41 cellular contexts compared by ENCODE assay signal in the genomic region with DNA sequence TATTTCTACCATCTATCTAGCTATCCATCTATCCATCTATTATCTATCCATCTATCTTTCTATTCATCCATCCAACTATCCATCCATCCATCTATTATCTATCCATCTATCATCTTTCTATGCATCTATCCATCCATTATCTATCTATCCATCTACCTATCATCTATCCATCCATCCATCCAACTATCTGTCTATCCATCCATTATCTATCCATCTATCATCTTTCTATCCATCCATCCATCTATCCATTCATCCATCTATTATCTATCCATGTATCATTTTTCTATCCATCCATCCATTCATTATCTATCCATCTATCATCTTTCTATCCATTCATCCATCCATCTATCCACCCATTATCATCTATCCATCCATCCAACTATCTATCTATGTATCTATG. TPM values are rescaled to one million over a fixed set of nuclear protein-coding genes. Genes with fewer than 3 reads are reported as not detected.
DNase-seq lines count a peak whose midpoint lies in the region; ATAC-seq, FAIRE-seq and TF ChIP-seq lines count a peak whose summit lies in the region.
"Had no signal": no experiment of that assay in that cellular context is flagged by ENCODE, and none has a peak within 500 bp of the region (broad histone marks: within the 10 kb centered on the region; RNA-seq: fewer than 3 reads in every experiment).

No MANE protein-coding gene starts in this region.

- peaks cover 1 to 11% (median 8%) of the 10 kb centered on the region in 3 donors for H3K27me3 Mint-ChIP-seq in CD14-positive monocyte (ENCODE audit: low read depth in 3 of 3)

- H2BK120ac ChIP-seq in H1 (replicated peaks; ENCODE audit: low read depth, low read length) = no peak overlapping the region

- peaks cover 5% of the 10 kb centered on the region; the same call in 1 of the 2 replicates for H3K23me2 ChIP-seq in H1 (ENCODE audit: low read depth, low read length)

- POLR2A ChIA-PET in HEK293 (lab: Yijun Ruan, JAX) = no interaction called here
- POLR2A ChIA-PET in H1 (lab: Charles Lee; ENCODE audit: partially characterized antibody) = no interaction called here

- TF ChIP-seq CTCF in CD14-positive monocyte (IDR thresholded peaks at IDR 0.05) (peak; percentile 18), D721Med (IDR thresholded peaks at IDR 0.05; ENCODE audit: insufficient read depth, missing control alignments) (no peak), HEK293 (tag by site-specific recombination; IDR thresholded peaks at IDR 0.05) (no peak), H1 (IDR thresholded peaks at IDR 0.05; ENCODE audit: control extremely low read depth in 1 of 3, insufficient read depth in 1 of 3, low read depth in 1 of 3, low read length in 3 of 3) (no peak), tibial artery (IDR thresholded peaks at IDR 0.05) (no peak)

- H3K18ac ChIP-seq in H1 (ENCODE audit: extremely low read depth, low read length) = no peak overlapping the region

- H3K4me1 Mint-ChIP-seq in CD14-positive monocyte = peaks cover 16% of the 10 kb centered on the region
- H3K4me1 Mint-ChIP-seq: CD4-positive, CD25-positive, alpha-beta regulatory T cell; CD8-positive, alpha-beta memory T cell had no signal

- H3K27ac Mint-ChIP-seq in CD14-positive monocyte = no peak overlapping the region
- H3K27ac Mint-ChIP-seq: B cell; CD4-positive, alpha-beta memory T cell; CD4-positive, alpha-beta T cell; CD4-positive, CD25-positive, alpha-beta regulatory T cell; CD8-positive, alpha-beta memory T cell; CD8-positive, alpha-beta T cell had no signal

- no peak overlapping the region for H3K4me3 ChIP-seq in HEK293 (ENCODE audit: low read depth, low read length)
- no peak overlapping the region for H3K4me3 ChIP-seq in H1 (ENCODE audit: extremely low read depth in 1 of 4, insufficient read depth in 2 of 4, low read depth in 3 of 4, low read length in 4 of 4)
- no peak overlapping the region for H3K4me3 ChIP-seq in tibial artery
- H3K4me3 ChIP-seq: A549; BLaER1; BLaER1 treated with 17β-estradiol and CSF1 and Interleukin-3, amounts not matched to agents 10 nM and 100 nM had no signal

- DNase-seq in CD14-positive monocyte (ENCODE audit: low spot score) (no peak), D721Med (ENCODE audit: insufficient read length, low spot score) (no peak), H1 (ENCODE audit: low read depth in 1 of 2, low spot score in 2 of 2) (no peak), tibial artery (no peak)
- DNase-seq: 8988T; ACHN; AML-193; BE2C; C1 segment of cervical spinal cord; Caco-2; Calu3; CD4-positive, alpha-beta memory T cell; CD4-positive, alpha-beta T cell; CD4-positive, CD25-positive, alpha-beta regulatory T cell; CD8-positive, alpha-beta memory T cell; CD8-positive, alpha-beta T cell; COR-L47; DMS 273 treated with DMSO at 0.1 percent for 48 hours; DMS153; DMS53; DMS79; DMS79 treated with DMSO at 0.1 percent for 48 hours; DND-41; EL had no signal

- H3K4ac ChIP-seq in H1 (replicated peaks; ENCODE audit: insufficient read length, low read depth, low read length) = no peak overlapping the region

- FAIRE-seq in D721Med (lab: Jason Lieb, UNC) = peak; percentile 96
- no peak for FAIRE-seq in H1 (lab: Jason Lieb, UNC)
- FAIRE-seq: A204.1, A549 had no signal

- H3K56ac ChIP-seq in H1 (replicated peaks; ENCODE audit: insufficient read length, low read depth, low read length) = peak overlapping the region; percentile 33

- H3K79me2 ChIP-seq in H1 (ENCODE audit: control insufficient read depth in 1 of 2, insufficient read depth in 2 of 2, low read length in 2 of 2) = no peaks in the 10 kb centered on the region

- CTCF ChIA-PET in HEK293 (lab: Yijun Ruan, JAX) = no interaction called here
- CTCF ChIA-PET in H1 (lab: Charles Lee; ENCODE audit: partially characterized antibody) = interaction anchor here (2.2 kb wide), 1 partner anchor 10 kb away, joined by 5 read pairs; no protein-coding TSS in a partner anchor

- intact Hi-C loops in CD14-positive monocyte (cut with micrococcal nuclease) (no loop called here), tibial artery (cut with DNase I; ENCODE audit: low total_unique reads) (no loop called here)

- no peak overlapping the region for H3K4me2 ChIP-seq in H1 (ENCODE audit: insufficient read depth in 1 of 2, low read depth in 2 of 2, low read length in 2 of 2)
- H3K4me2 ChIP-seq: A549; BLaER1; BLaER1 treated with 17β-estradiol and CSF1 and Interleukin-3, amounts not matched to agents 10 nM and 100 nM had no signal

- no peak for TF ChIP-seq EP300 in H1 (IDR thresholded peaks at IDR 0.05; ENCODE audit: borderline replicate concordance in 1 of 2, low read depth in 2 of 2, low read length in 2 of 2)

- H2BK20ac ChIP-seq in H1 (ENCODE audit: low read length) = no peak overlapping the region

- H3K79me1 ChIP-seq in H1 (ENCODE audit: low read depth, low read length) = no peaks in the 10 kb centered on the region

- H3K4me1 ChIP-seq in HEK293 (ENCODE audit: control insufficient read depth, insufficient read depth, low read length) = no peaks in the 10 kb centered on the region
- no peaks in the 10 kb centered on the region for H3K4me1 ChIP-seq in H1 (replicated peaks in 1 of 4; ENCODE audit: control insufficient read depth in 3 of 4, insufficient read depth in 4 of 4, low read length in 3 of 4)
- no peaks in the 10 kb centered on the region for H3K4me1 ChIP-seq in tibial artery
- H3K4me1 ChIP-seq: A549, BE2C, BLaER1, Caco-2 had no signal

- no peak overlapping the region for H4K91ac ChIP-seq in H1 (replicated peaks; ENCODE audit: insufficient read length, low read length)

- H4K5ac ChIP-seq in H1 (ENCODE audit: insufficient read length, low read depth, low read length) = no peak overlapping the region

- no peak overlapping the region for H2BK12ac ChIP-seq in H1 (ENCODE audit: low read depth, low read length)

- no peak overlapping the region for H3K27ac ChIP-seq in HEK293 (ENCODE audit: extremely low read depth, low read depth, low read length)
- H3K27ac ChIP-seq in H1 (ENCODE audit: low read depth, low read length) = no peak overlapping the region
- no peak overlapping the region for H3K27ac ChIP-seq in tibial artery
- H3K27ac ChIP-seq: 22Rv1; A549; BLaER1; BLaER1 treated with 17β-estradiol and CSF1 and Interleukin-3, amounts not matched to agents 10 nM and 100 nM; C4-2B had no signal

- no peak overlapping the region for H3K4me3 Mint-ChIP-seq in CD14-positive monocyte
- H3K4me3 Mint-ChIP-seq: B cell; CD4-positive, alpha-beta memory T cell; CD4-positive, alpha-beta T cell; CD4-positive, CD25-positive, alpha-beta regulatory T cell; CD8-positive, alpha-beta memory T cell; CD8-positive, alpha-beta T cell had no signal

- H3K23ac ChIP-seq in H1 (ENCODE audit: insufficient read length) = no peak overlapping the region

- ATAC-seq in HG03469 (IDR thresholded peaks at IDR 0.05; ENCODE audit: unreplicated experiment) = no peak
- ATAC-seq in GM18867 (IDR thresholded peaks at IDR 0.05; ENCODE audit: unreplicated experiment) = no peak
- no peak for ATAC-seq in HG02571 (IDR thresholded peaks at IDR 0.05; ENCODE audit: unreplicated experiment)
- ATAC-seq: A549; CD8-positive, alpha-beta T cell had no signal

- no peak overlapping the region for H2AFZ ChIP-seq in H1 (ENCODE audit: low read length)

- H3K36me3 ChIP-seq in HEK293 (ENCODE audit: control insufficient read depth in 2 of 2, insufficient read depth in 1 of 2, low read length in 2 of 2) (no peaks in the 10 kb centered on the region), H1 (ENCODE audit: control insufficient read depth in 2 of 4, insufficient read depth in 4 of 4, low read length in 3 of 4) (no peaks in the 10 kb centered on the region), tibial artery (no peaks in the 10 kb centered on the region)
- H3K36me3 ChIP-seq: BE2C; BLaER1; BLaER1 treated with 17β-estradiol and CSF1 and Interleukin-3, amounts not matched to agents 10 nM and 100 nM had no signal

- no peak for TF ChIP-seq POLR2A in H1 (IDR thresholded peaks at IDR 0.05; ENCODE audit: control extremely low read depth in 1 of 2, low read depth in 2 of 2, low read length in 2 of 2)

- no peak overlapping the region for H2AK5ac ChIP-seq in H1 (ENCODE audit: low read depth, low read length)

- no peak overlapping the region for H4K8ac ChIP-seq in H1 (ENCODE audit: extremely low read depth, insufficient read depth, low read length)

- H4K20me1 ChIP-seq in H1 (replicated peaks in 1 of 2; ENCODE audit: control insufficient read depth in 1 of 2, insufficient read depth in 2 of 2, low read length in 2 of 2) = peaks cover 0 to 2% of the 10 kb centered on the region in 2 experiments
- H4K20me1 ChIP-seq: BLaER1; BLaER1 treated with 17β-estradiol and CSF1 and Interleukin-3, amounts not matched to agents 10 nM and 100 nM had no signal

- no peaks in the 10 kb centered on the region for H3K9me3 ChIP-seq in HEK293 (ENCODE audit: control insufficient read depth, insufficient read depth, low read depth, low read length)
- H3K9me3 ChIP-seq in H1 (ENCODE audit: insufficient read depth in 2 of 2, low read depth in 1 of 2, low read length in 1 of 2) = no peaks in the 10 kb centered on the region; a peak in 1 of 4 replicates
- no peaks in the 10 kb centered on the region for H3K9me3 ChIP-seq in tibial artery
- H3K9me3 ChIP-seq: A549, BE2C, Caco-2 had no signal

- no peak overlapping the region for H2BK5ac ChIP-seq in H1 (ENCODE audit: low read depth, low read length)

- no peaks in the 10 kb centered on the region for H3K36me3 Mint-ChIP-seq in CD14-positive monocyte
- H3K36me3 Mint-ChIP-seq: CD4-positive, alpha-beta memory T cell; CD4-positive, CD25-positive, alpha-beta regulatory T cell; CD8-positive, alpha-beta memory T cell; CD8-positive, alpha-beta T cell had no signal

- no peak overlapping the region for H3K14ac ChIP-seq in H1 (ENCODE audit: insufficient read length)

- H3K27me3 ChIP-seq in H1 (replicated peaks in 1 of 4; ENCODE audit: control insufficient read depth in 3 of 4, extremely low read depth in 1 of 4, insufficient read depth in 3 of 4, low read length in 3 of 4) (no peaks in the 10 kb centered on the region), tibial artery (no peaks in the 10 kb centered on the region)
- H3K27me3 ChIP-seq: BE2C; BLaER1; BLaER1 treated with 17β-estradiol and CSF1 and Interleukin-3, amounts not matched to agents 10 nM and 100 nM had no signal

- H3K9me3 Mint-ChIP-seq in CD14-positive monocyte = peaks cover 0 to 1% (median 0%) of the 10 kb centered on the region in 7 donors
- H3K9me3 Mint-ChIP-seq: CD4-positive, alpha-beta T cell; CD8-positive, alpha-beta memory T cell; CD8-positive, alpha-beta T cell had no signal

- no peak overlapping the region for H2BK15ac ChIP-seq in H1 (ENCODE audit: low read length)

- no peak for TF ChIP-seq RAD21 in H1 (IDR thresholded peaks at IDR 0.05 in 1 of 2, conservative IDR thresholded peaks at IDR 0.05 in 1 of 2; ENCODE audit: low read depth in 2 of 2, low read length in 2 of 2)

- no peak overlapping the region for H3K9ac ChIP-seq in H1 (replicated peaks in 1 of 4; ENCODE audit: extremely low read depth in 1 of 4, low read depth in 3 of 4, low read length in 3 of 4)
- H3K9ac ChIP-seq: BLaER1; BLaER1 treated with 17β-estradiol and CSF1 and Interleukin-3, amounts not matched to agents 10 nM and 100 nM had no signal

RNA-seq across cellular contexts. Expression of a gene that starts 24.6 kb away (rescaled TPM):
- polyA plus RNA-seq in CD14-positive monocyte = 1 to 10 TPM; 1.3 to 1.6 TPM
- total RNA-seq in H1 (2021; fragmentation: NEBNext Ultra II Directional; extraction: Animal tissue kit (Norgen Biotek cat#: 25700)) = 6.2 and 6.8 TPM in 2 replicates
- polyA plus RNA-seq in H1 (2011; rRNA removed) = 1.5 TPM in 2 replicates
- polyA plus RNA-seq in H1 (2011; cell fraction: cytosol; rRNA removed) = 1.9 TPM
- 3.7 TPM for polyA plus RNA-seq in H1 (2011; cell fraction: nucleus; rRNA removed)
- 2.1 to 3.5 TPM (median 2.8 TPM) in 4 replicates for polyA plus RNA-seq in H1 (2012, experiment 1 of 2)
- 0.20 TPM for polyA plus RNA-seq in H1 (2012, experiment 2 of 2)
- polyA plus RNA-seq in H1 (2013, experiment 1 of 2) = 1.6 TPM
- polyA plus RNA-seq in H1 (2013, experiment 2 of 2) = 1.7 TPM
- 10.8 and 16.1 TPM in 2 replicates for polyA minus RNA-seq in H1 (2011; rRNA and poly(A)+ RNA removed)
- 6.7 TPM for polyA minus RNA-seq in H1 (2011; cell fraction: cytosol; rRNA and poly(A)+ RNA removed)
- 41.3 TPM for polyA minus RNA-seq in H1 (2011; cell fraction: nucleus; rRNA and poly(A)+ RNA removed)

RNA-seq across cellular contexts. Expression of a gene that starts 38.8 kb away (rescaled TPM):
- polyA plus RNA-seq in CD14-positive monocyte (not detected), H1 (2011; rRNA removed) (0.08 and 0.09 TPM in 2 replicates)
- not detected in 2 replicates for total RNA-seq in H1 (2021; fragmentation: NEBNext Ultra II Directional; extraction: Animal tissue kit (Norgen Biotek cat#: 25700))
- 0.04 TPM for polyA plus RNA-seq in H1 (2011; cell fraction: cytosol; rRNA removed)
- 1.3 TPM for polyA plus RNA-seq in H1 (2011; cell fraction: nucleus; rRNA removed)
- 0.15 to 0.52 TPM (median 0.46 TPM) in 3 of 4 replicates, not detected in the other for polyA plus RNA-seq in H1 (2012, experiment 1 of 2)
- 0.10 TPM for polyA plus RNA-seq in H1 (2012, experiment 2 of 2)
- polyA plus RNA-seq in H1 (2013, experiment 1 of 2) = 0.04 TPM
- polyA plus RNA-seq in H1 (2013, experiment 2 of 2) = 0.04 TPM
- polyA minus RNA-seq in H1 (2011; rRNA and poly(A)+ RNA removed) = 0.06 TPM in 1 of 2 replicates, not detected in the other
- not detected for polyA minus RNA-seq in H1 (2011; cell fraction: cytosol; rRNA and poly(A)+ RNA removed)
- polyA minus RNA-seq in H1 (2011; cell fraction: nucleus; rRNA and poly(A)+ RNA removed) = not detected
- total RNA-seq: A172; A673; Calu3; CD4-positive, alpha-beta memory T cell; Daoy; G401 had no signal
- polyA plus RNA-seq: AG04450; BJ; CD4-positive, alpha-beta memory T cell; CD4-positive, CD25-positive, alpha-beta regulatory T cell; CD8-positive, alpha-beta memory T cell had no signal
